10 cellular contexts compared by ENCODE assay signal in genomic region chr4:168868044-168868855, GRCh38.
DNase-seq lines count a peak whose midpoint lies in the region; ATAC-seq and TF ChIP-seq lines count a peak whose summit lies in the region.
"Had no signal": no experiment of that assay in that cellular context is flagged by ENCODE, and none has a peak within 500 bp of the region (broad histone marks: within the 10 kb centered on the region; RNA-seq: fewer than 3 reads in every experiment).

No MANE protein-coding gene starts in this region.

- H2BK12ac ChIP-seq in mesenchymal stem cell (ENCODE audit: low read length in 2 of 2) = peak overlapping the region; percentile 45 to 94

- TF ChIP-seq CTCF in coronary artery (IDR thresholded peaks at IDR 0.05) (no peak), WTC11 (IDR thresholded peaks at IDR 0.05) (no peak)

- no peak overlapping the region for H3K23ac ChIP-seq in mesenchymal stem cell (ENCODE audit: low read length in 2 of 2)

- H3K9me3 ChIP-seq in mesenchymal stem cell (ENCODE audit: control insufficient read depth, low read length) = no peaks in the 10 kb centered on the region
- H3K9me3 ChIP-seq: gastrocnemius medialis had no signal

- intact Hi-C loops in sciatic nerve (cut with DNase I) = no loop called here

- H2AK5ac ChIP-seq in mesenchymal stem cell (ENCODE audit: low read length, severe bottlenecking) = peak overlapping the region; percentile 32

- peak overlapping the region in 1 of 2 experiments; percentile 24 for H3K4ac ChIP-seq in mesenchymal stem cell (ENCODE audit: low read depth in 1 of 2, low read length in 2 of 2)

- peak; percentile 59 for DNase-seq in AG08395 (ENCODE audit: low spot score)
- no peak for DNase-seq in coronary artery (ENCODE audit: low spot score)
- DNase-seq in mesenchymal stem cell = peak; percentile 82
- DNase-seq in NCI-H2227 treated with DMSO at 0.1 percent for 48 hours (lab: John Stamatoyannopoulos, UW) = no peak
- DNase-seq in sciatic nerve (ENCODE audit: low spot score) = no peak
- DNase-seq in WTC11 (ENCODE audit: low spot score) = no peak
- DNase-seq: gastrocnemius medialis had no signal

- H3K4me3 ChIP-seq in coronary artery (peak overlapping the region; percentile 17), mesenchymal stem cell (ENCODE audit: insufficient read depth in 1 of 2, low read depth in 1 of 2, low read length in 2 of 2) (no peak overlapping the region)
- H3K4me3 ChIP-seq: gastrocnemius medialis had no signal

- H3K27me3 ChIP-seq in mesenchymal stem cell (ENCODE audit: control insufficient read depth in 1 of 2, insufficient read depth in 1 of 2, low read length in 2 of 2) = no peaks in the 10 kb centered on the region
- H3K27me3 ChIP-seq: gastrocnemius medialis had no signal

- H3K9me3 Mint-ChIP-seq in WTC11 = 0 out of 2 replicates have a peak, but pooled peaks cover 3% of the 10 kb centered on the region

- H3K4me1 ChIP-seq in mesenchymal stem cell (ENCODE audit: control insufficient read depth, insufficient read depth, low read depth, low read length) = peaks cover 7% of the 10 kb centered on the region
- H3K4me1 ChIP-seq: parathyroid adenoma had no signal

- no peak overlapping the region for H3K4me2 ChIP-seq in mesenchymal stem cell (ENCODE audit: low read length, poor library complexity, severe bottlenecking)

- peak overlapping the region; percentile 34 for H3K9ac ChIP-seq in mesenchymal stem cell (ENCODE audit: low read length)
- H3K9ac ChIP-seq: parathyroid adenoma had no signal

- peaks cover 27% of the 10 kb centered on the region for H3K79me1 ChIP-seq in mesenchymal stem cell (replicated peaks; ENCODE audit: low read length, poor library complexity, severe bottlenecking)

- 50% methylated on average over 4 of the region's 5 CpGs for WGBS in mesenchymal stem cell

- no peak overlapping the region; the same call in 1 of the 2 replicates for H3K27ac Mint-ChIP-seq in WTC11

- H3K4me3 Mint-ChIP-seq in WTC11 = no peak overlapping the region

- H2AFZ ChIP-seq in mesenchymal stem cell (ENCODE audit: low read depth, low read length) = no peak overlapping the region
- H2AFZ ChIP-seq: parathyroid adenoma had no signal

- H3K14ac ChIP-seq in mesenchymal stem cell (ENCODE audit: low read length in 2 of 2) = no peak overlapping the region

- peak overlapping the region; percentile 67 to 85 for H3K18ac ChIP-seq in mesenchymal stem cell (ENCODE audit: low read depth in 1 of 2, low read length in 2 of 2)

- ATAC-seq in HG03045 (IDR thresholded peaks at IDR 0.05; ENCODE audit: unreplicated experiment) = peak; percentile 58
- no peak for ATAC-seq in HG03457 (IDR thresholded peaks at IDR 0.05; ENCODE audit: unreplicated experiment)
- ATAC-seq in sciatic nerve = no peak
- ATAC-seq in WTC11 = no peak
- ATAC-seq: gastrocnemius medialis had no signal

- H4K91ac ChIP-seq in mesenchymal stem cell (ENCODE audit: low read length) = no peak overlapping the region

- CTCF ChIA-PET in WTC11 (lab: Charles Lee) = no interaction called here

- peaks cover 0 to 5% of the 10 kb centered on the region in 2 experiments for H3K36me3 ChIP-seq in mesenchymal stem cell (ENCODE audit: control insufficient read depth in 1 of 2, insufficient read depth in 2 of 2, low read depth in 1 of 2, low read length in 2 of 2)
- H3K36me3 ChIP-seq: gastrocnemius medialis had no signal

- no peaks in the 10 kb centered on the region for H3K27me3 Mint-ChIP-seq in WTC11 (ENCODE audit: low read depth)

- H3K4me1 Mint-ChIP-seq in WTC11 = peaks cover 27% of the 10 kb centered on the region

- POLR2A ChIA-PET in WTC11 (lab: Charles Lee) = no interaction called here

- H3K27ac ChIP-seq in coronary artery (peak overlapping the region; percentile 82 to 87), mesenchymal stem cell (ENCODE audit: low read length, poor library complexity, severe bottlenecking) (peak overlapping the region; percentile 60)
- H3K27ac ChIP-seq: parathyroid adenoma had no signal

- H2BK5ac ChIP-seq in mesenchymal stem cell (ENCODE audit: low read depth, low read length, poor library complexity, severe bottlenecking) = no peak overlapping the region

- H2BK15ac ChIP-seq in mesenchymal stem cell (ENCODE audit: low read depth, poor library complexity, severe bottlenecking) = no peak overlapping the region

- H4K8ac ChIP-seq in mesenchymal stem cell (ENCODE audit: low read length) = peak overlapping the region; percentile 19

- peak overlapping the region; percentile 92 for H2BK120ac ChIP-seq in mesenchymal stem cell (ENCODE audit: low read depth, low read length)

- H3K36me3 Mint-ChIP-seq in WTC11 = 0 out of 2 replicates have a peak, but pooled peaks cover 3% of the 10 kb centered on the region

TF ChIP-seq in WTC11, 78 proteins besides CTCF, POLR2A, EP300 and RAD21:
- TF ChIP-seq TEAD4 (CRISPR knock-in tag; IDR thresholded peaks at IDR 0.05) = no peak
- no peak for TF ChIP-seq USF2 (CRISPR knock-in tag; IDR thresholded peaks at IDR 0.05)
- no peak for TF ChIP-seq ZBTB21 (CRISPR knock-in tag; IDR thresholded peaks at IDR 0.05; ENCODE audit: borderline replicate concordance)
- TF ChIP-seq CBFB (CRISPR knock-in tag; IDR thresholded peaks at IDR 0.05; ENCODE audit: low read depth) = no peak
- no peak for TF ChIP-seq TCF7 (CRISPR knock-in tag; IDR thresholded peaks at IDR 0.05; ENCODE audit: low read depth)
- no peak for TF ChIP-seq ZNF671 (CRISPR knock-in tag; IDR thresholded peaks at IDR 0.05)
- no peak for TF ChIP-seq TEAD1 (CRISPR knock-in tag; IDR thresholded peaks at IDR 0.05)
- TF ChIP-seq CDX4 (CRISPR knock-in tag; IDR thresholded peaks at IDR 0.05; ENCODE audit: borderline replicate concordance) = no peak
- no peak for TF ChIP-seq ZNF396 (CRISPR knock-in tag; IDR thresholded peaks at IDR 0.05; ENCODE audit: borderline replicate concordance)
- TF ChIP-seq CREM (CRISPR knock-in tag; IDR thresholded peaks at IDR 0.05) = no peak
- no peak for TF ChIP-seq ZNF317 (CRISPR knock-in tag; IDR thresholded peaks at IDR 0.05; ENCODE audit: borderline replicate concordance, low read depth)
- no peak for TF ChIP-seq ZMAT4 (CRISPR knock-in tag; IDR thresholded peaks at IDR 0.05)
- TF ChIP-seq ATF2 (CRISPR knock-in tag; IDR thresholded peaks at IDR 0.05; ENCODE audit: borderline replicate concordance, low read depth) = no peak
- TF ChIP-seq PREB (CRISPR knock-in tag; IDR thresholded peaks at IDR 0.05; ENCODE audit: borderline replicate concordance) = no peak
- TF ChIP-seq HMGA2 (CRISPR knock-in tag; IDR thresholded peaks at IDR 0.05) = no peak
- no peak for TF ChIP-seq GRHL2 (CRISPR knock-in tag; IDR thresholded peaks at IDR 0.05; ENCODE audit: insufficient replicate concordance, severe bottlenecking)
- no peak for TF ChIP-seq OVOL2 (CRISPR knock-in tag; IDR thresholded peaks at IDR 0.05; ENCODE audit: borderline replicate concordance)
- no peak for TF ChIP-seq NFATC4 (CRISPR knock-in tag; IDR thresholded peaks at IDR 0.05)

Comparison
In these comparisons a context has a peak if more than half of its experiments do, and no peak if none do; other contexts are left out.
1. DNase-seq: peak in AG08395 (single experiment) and mesenchymal stem cell (single experiment); none in coronary artery (single experiment), NCI-H2227 treated with DMSO at 0.1 percent for 48 hours (single experiment), sciatic nerve (single experiment) and WTC11 (single experiment).